ENCODE assay signal across 11 cellular contexts in genomic region chr20:32982617-32983458, GRCh38. TPM values are rescaled to one million over a fixed set of nuclear protein-coding genes. Genes with fewer than 3 reads are reported as not detected.
DNase-seq lines count a peak whose midpoint lies in the region; ATAC-seq lines count a peak whose summit lies in the region.
"Had no signal": no experiment of that assay in that cellular context is flagged by ENCODE, and none has a peak within 500 bp of the region (broad histone marks: within the 10 kb centered on the region; RNA-seq: fewer than 3 reads in every experiment).

No MANE protein-coding gene starts in this region.

- H3K36me3 ChIP-seq in BLaER1: no peaks in the 10 kb centered on the region
- H3K36me3 ChIP-seq: lower lobe of right lung had no signal

- POLR2A ChIA-PET in activated CD4-positive, alpha-beta memory T cell treated with anti-CD3 and anti-CD28 coated beads, Interleukin-2, amount 10 ng/mL, durations not matched to agents 7 days and 5 days (lab: Charles Lee): no interaction called here

- H3K4me2 ChIP-seq in BLaER1: peak overlapping the region; percentile 61

- H4K20me1 ChIP-seq in BLaER1: no peaks in the 10 kb centered on the region

- no peak overlapping the region for H3K4me3 Mint-ChIP-seq in activated CD4-positive, alpha-beta memory T cell treated with anti-CD3 and anti-CD28 coated beads, Interleukin-2, amount 10 ng/mL, durations not matched to agents 7 days and 5 days
- no peak overlapping the region for H3K4me3 Mint-ChIP-seq in immature natural killer cell
- H3K4me3 Mint-ChIP-seq: T-helper 1 cell treated with Interleukin-12 subunit alpha and Interleukin-12 subunit beta and Interleukin-4 antibody, amounts not matched to agents 30 μg/mL and 1 μg/mL, for 36 hours had no signal

- no peaks in the 10 kb centered on the region for H3K27me3 ChIP-seq in BLaER1

- no peak overlapping the region for H3K4me3 ChIP-seq in BLaER1
- H3K4me3 ChIP-seq: lower lobe of right lung had no signal

- no peaks in the 10 kb centered on the region for H3K4me1 Mint-ChIP-seq in activated CD4-positive, alpha-beta memory T cell treated with anti-CD3 and anti-CD28 coated beads, Interleukin-2, amount 10 ng/mL, durations not matched to agents 7 days and 5 days
- H3K4me1 Mint-ChIP-seq in immature natural killer cell: no peaks in the 10 kb centered on the region

- H3K27me3 Mint-ChIP-seq in activated CD4-positive, alpha-beta memory T cell treated with anti-CD3 and anti-CD28 coated beads, Interleukin-2, amount 10 ng/mL, durations not matched to agents 7 days and 5 days: no peaks in the 10 kb centered on the region
- H3K27me3 Mint-ChIP-seq in immature natural killer cell (ENCODE audit: low read depth in 3 of 3): peaks cover 3 to 6% (median 3%) of the 10 kb centered on the region in 3 donors

- no peak overlapping the region; the same call in 1 of the 2 replicates for H3K9ac ChIP-seq in BLaER1

- H3K9me3 Mint-ChIP-seq in activated CD4-positive, alpha-beta memory T cell treated with anti-CD3 and anti-CD28 coated beads, Interleukin-2, amount 10 ng/mL, durations not matched to agents 7 days and 5 days: no peaks in the 10 kb centered on the region
- no peaks in the 10 kb centered on the region for H3K9me3 Mint-ChIP-seq in immature natural killer cell
- H3K9me3 Mint-ChIP-seq: T-helper 1 cell treated with Interleukin-12 subunit alpha and Interleukin-12 subunit beta and Interleukin-4 antibody, amounts not matched to agents 30 μg/mL and 1 μg/mL, for 36 hours had no signal

- H3K9me3 ChIP-seq in BLaER1: no peaks in the 10 kb centered on the region
- H3K9me3 ChIP-seq: lower lobe of right lung had no signal

- no peak for ATAC-seq in GM21447 (IDR thresholded peaks at IDR 0.05; ENCODE audit: unreplicated experiment)
- ATAC-seq: lower lobe of right lung had no signal

- H3K27ac ChIP-seq in BLaER1 (peak overlapping the region; percentile 56), caudate nucleus (ENCODE audit: low read depth, low read length) (peak overlapping the region; percentile 86)
- H3K27ac ChIP-seq: lower lobe of right lung had no signal

- DNase-seq in HK-2 (ENCODE audit: unreplicated experiment) (peak; percentile 11), caudate nucleus (lab: John Stamatoyannopoulos, UW) (peak in 26 of 61 donors; percentile 9 to 78 (median 23)), myocyte (ENCODE audit: low read depth) (peak; percentile 8), dedifferentiated amniotic fluid mesenchymal stem cell (ENCODE audit: extremely low spot score) (no peak), immature natural killer cell (no peak)
- DNase-seq in activated CD4-positive, alpha-beta memory T cell treated with anti-CD3 and anti-CD28 coated beads, Interleukin-2, amount 10 ng/mL, durations not matched to agents 7 days and 5 days: no peak
- DNase-seq: lower lobe of right lung, NCI-H526 had no signal

- H3K27ac Mint-ChIP-seq in activated CD4-positive, alpha-beta memory T cell treated with anti-CD3 and anti-CD28 coated beads, Interleukin-2, amount 10 ng/mL, durations not matched to agents 7 days and 5 days: no peak overlapping the region
- peak overlapping the region in 1 of 6 donors; percentile 40 for H3K27ac Mint-ChIP-seq in immature natural killer cell
- H3K27ac Mint-ChIP-seq: T-helper 1 cell treated with Interleukin-12 subunit alpha and Interleukin-12 subunit beta and Interleukin-4 antibody, amounts not matched to agents 30 μg/mL and 1 μg/mL, for 36 hours had no signal

- peaks cover 2% of the 10 kb centered on the region for H3K36me3 Mint-ChIP-seq in activated CD4-positive, alpha-beta memory T cell treated with anti-CD3 and anti-CD28 coated beads, Interleukin-2, amount 10 ng/mL, durations not matched to agents 7 days and 5 days (ENCODE audit: low read depth)
- no peaks in the 10 kb centered on the region for H3K36me3 Mint-ChIP-seq in immature natural killer cell

- H3K4me1 ChIP-seq in BLaER1: peaks cover 79% of the 10 kb centered on the region
- H3K4me1 ChIP-seq: lower lobe of right lung had no signal

- CTCF ChIA-PET in activated CD4-positive, alpha-beta memory T cell treated with anti-CD3 and anti-CD28 coated beads, Interleukin-2, amount 10 ng/mL, durations not matched to agents 7 days and 5 days (lab: Charles Lee): no interaction called here

RNA-seq across cellular contexts. Expression of gene SUN5, which starts 21.4 kb away (rescaled TPM):
- total RNA-seq in myocyte: not detected in 2 replicates
- polyA plus RNA-seq in myocyte (2012): not detected
- not detected for total RNA-seq in activated CD4-positive, alpha-beta memory T cell treated with anti-CD3 and anti-CD28 coated beads, Interleukin-2, amount 10 ng/mL, durations not matched to agents 7 days and 5 days
- polyA plus RNA-seq in immature natural killer cell: not detected
- total RNA-seq: lower lobe of right lung had no signal

RNA-seq across cellular contexts. Expression of gene BPIFB2, which starts 24.7 kb away (rescaled TPM):
- total RNA-seq in myocyte: not detected in 2 replicates
- not detected for polyA plus RNA-seq in myocyte (2012)
- total RNA-seq in activated CD4-positive, alpha-beta memory T cell treated with anti-CD3 and anti-CD28 coated beads, Interleukin-2, amount 10 ng/mL, durations not matched to agents 7 days and 5 days: not detected
- not detected for polyA plus RNA-seq in immature natural killer cell

RNA-seq across cellular contexts. Expression of gene BPIFB6, which starts 48.6 kb away (rescaled TPM):
- not detected in 2 replicates for total RNA-seq in myocyte
- not detected for polyA plus RNA-seq in myocyte (2012)
- total RNA-seq in activated CD4-positive, alpha-beta memory T cell treated with anti-CD3 and anti-CD28 coated beads, Interleukin-2, amount 10 ng/mL, durations not matched to agents 7 days and 5 days: not detected
- polyA plus RNA-seq in immature natural killer cell: not detected
- total RNA-seq: lower lobe of right lung had no signal

Comparison
In these comparisons a context has a peak if more than half of its experiments do, and no peak if none do; other contexts are left out.
1. DNase-seq: peak in HK-2 (single experiment) and myocyte (single experiment); none in activated CD4-positive, alpha-beta memory T cell treated with anti-CD3 and anti-CD28 coated beads, Interleukin-2, amount 10 ng/mL, durations not matched to agents 7 days and 5 days (single experiment), dedifferentiated amniotic fluid mesenchymal stem cell (single experiment) and immature natural killer cell (0 of 3).